Comparison of ENCODE assay signal across 1 cellular context in genomic region chr18:62796216-62796621, GRCh38.
TF ChIP-seq lines count a peak whose summit lies in the region.

No MANE protein-coding gene starts in this region.

TF ChIP-seq in HepG2, 621 proteins besides CTCF, POLR2A, EP300 and RAD21 (continued from another document and continues in another):
- no peak for TF ChIP-seq ZBTB26 (CRISPR knock-in tag; IDR thresholded peaks at IDR 0.05; ENCODE audit: borderline replicate concordance)
- no peak for TF ChIP-seq ZNF296 (CRISPR knock-in tag; conservative IDR thresholded peaks at IDR 0.05)
- TF ChIP-seq PRDM15 (CRISPR knock-in tag; IDR thresholded peaks at IDR 0.05), result peak; percentile 62; the same call in 1 of the 2 replicates
- TF ChIP-seq ZSCAN30 (CRISPR knock-in tag; IDR thresholded peaks at IDR 0.05), result no peak
- no peak for TF ChIP-seq ZNF251 (CRISPR knock-in tag; IDR thresholded peaks at IDR 0.05)
- no peak for TF ChIP-seq LBX2 (CRISPR knock-in tag; IDR thresholded peaks at IDR 0.05; ENCODE audit: borderline replicate concordance)
- peak; percentile 83 for TF ChIP-seq TEAD3 (CRISPR knock-in tag; optimal IDR thresholded peaks at IDR 0.05; ENCODE audit: borderline replicate concordance)
- peak; percentile 86 for TF ChIP-seq SKIL (CRISPR knock-in tag; IDR thresholded peaks at IDR 0.05; ENCODE audit: borderline replicate concordance)
- no peak for TF ChIP-seq AGO1 (IDR thresholded peaks at IDR 0.05; ENCODE audit: low read depth, low read length, poor library complexity, severe bottlenecking)
- TF ChIP-seq ZNF766 (CRISPR knock-in tag; IDR thresholded peaks at IDR 0.05; ENCODE audit: borderline replicate concordance), result no peak
- no peak for TF ChIP-seq MZF1 (CRISPR knock-in tag; IDR thresholded peaks at IDR 0.05; ENCODE audit: borderline replicate concordance)
- TF ChIP-seq GATAD2A (CRISPR knock-in tag; IDR thresholded peaks at IDR 0.05), result peak; percentile 93
- TF ChIP-seq ZNF317 (CRISPR knock-in tag; IDR thresholded peaks at IDR 0.05), result no peak
- peak; percentile 69 for TF ChIP-seq ZNF331 (CRISPR knock-in tag; IDR thresholded peaks at IDR 0.05)
- peak; percentile 43; the same call in 1 of the 2 replicates for TF ChIP-seq IKZF5 (CRISPR knock-in tag; IDR thresholded peaks at IDR 0.05)
- no peak for TF ChIP-seq ZBTB21 (CRISPR knock-in tag; IDR thresholded peaks at IDR 0.05)
- TF ChIP-seq ZNF3 (CRISPR knock-in tag; IDR thresholded peaks at IDR 0.05), result no peak
- peak; percentile 67; the same call in 1 of the 2 replicates for TF ChIP-seq ZNF792 (CRISPR knock-in tag; IDR thresholded peaks at IDR 0.05)
- TF ChIP-seq ZXDC (CRISPR knock-in tag; IDR thresholded peaks at IDR 0.05), result no peak
- no peak for TF ChIP-seq ZNF121 (CRISPR knock-in tag; IDR thresholded peaks at IDR 0.05)
- TF ChIP-seq ZNF572 (CRISPR knock-in tag; IDR thresholded peaks at IDR 0.05), result no peak
- no peak for TF ChIP-seq ISX (CRISPR knock-in tag; conservative IDR thresholded peaks at IDR 0.05)
- TF ChIP-seq ZNF704 (CRISPR knock-in tag; IDR thresholded peaks at IDR 0.05; ENCODE audit: borderline replicate concordance), result no peak
- TF ChIP-seq ATF4 (CRISPR knock-in tag; IDR thresholded peaks at IDR 0.05), result no peak; a peak in 1 of 4 replicates
- TF ChIP-seq ZNF768 (CRISPR knock-in tag; IDR thresholded peaks at IDR 0.05), result no peak
- TF ChIP-seq BRD4 (CRISPR knock-in tag; IDR thresholded peaks at IDR 0.05), result no peak
- peak; percentile 71 for TF ChIP-seq CREM (IDR thresholded peaks at IDR 0.05)
- TF ChIP-seq CREM (CRISPR knock-in tag; IDR thresholded peaks at IDR 0.05), result no peak
- peak; percentile 93 for TF ChIP-seq RARA (CRISPR knock-in tag; IDR thresholded peaks at IDR 0.05)
- peak; percentile 84 for TF ChIP-seq MED1 (CRISPR knock-in tag; IDR thresholded peaks at IDR 0.05)
- peak; percentile 71 for TF ChIP-seq KDM6A (CRISPR knock-in tag; IDR thresholded peaks at IDR 0.05; ENCODE audit: low read depth)
- TF ChIP-seq KLF16 (CRISPR knock-in tag; IDR thresholded peaks at IDR 0.05), result peak in 1 of 2 experiments; percentile 19; a peak in 1 of 4 replicates
- TF ChIP-seq DRAP1 (CRISPR knock-in tag; IDR thresholded peaks at IDR 0.05), result peak; percentile 53; the same call in 1 of the 2 replicates
- TF ChIP-seq SKI (IDR thresholded peaks at IDR 0.05; ENCODE audit: partially characterized antibody), result peak; percentile 94
- TF ChIP-seq SIX1 (CRISPR knock-in tag; IDR thresholded peaks at IDR 0.05; ENCODE audit: borderline replicate concordance), result no peak; the same call in 1 of the 2 replicates
- no peak for TF ChIP-seq NFATC3 (CRISPR knock-in tag; IDR thresholded peaks at IDR 0.05)
- peak; percentile 64 for TF ChIP-seq ZGPAT (CRISPR knock-in tag; IDR thresholded peaks at IDR 0.05)
- 0 out of 2 replicates have a peak, but pooled peaks have one; percentile 50 for TF ChIP-seq ZNF816 (CRISPR knock-in tag; IDR thresholded peaks at IDR 0.05; ENCODE audit: borderline replicate concordance)
- no peak for TF ChIP-seq FOSL1 (CRISPR knock-in tag; IDR thresholded peaks at IDR 0.05; ENCODE audit: borderline replicate concordance)
- TF ChIP-seq PAXIP1 (CRISPR knock-in tag; conservative IDR thresholded peaks at IDR 0.05), result peak; percentile 95
- no peak for TF ChIP-seq RBM22 (optimal IDR thresholded peaks at IDR 0.05; ENCODE audit: low read length)
- TF ChIP-seq PITX1 (CRISPR knock-in tag; IDR thresholded peaks at IDR 0.05), result peak; percentile 35; the same call in 1 of the 2 replicates
- TF ChIP-seq ZNF160 (CRISPR knock-in tag; IDR thresholded peaks at IDR 0.05), result no peak
- TF ChIP-seq RFXANK (CRISPR knock-in tag; IDR thresholded peaks at IDR 0.05), result no peak
- no peak for TF ChIP-seq ZNF205 (CRISPR knock-in tag; IDR thresholded peaks at IDR 0.05)
- no peak for TF ChIP-seq ZNF737 (CRISPR knock-in tag; IDR thresholded peaks at IDR 0.05; ENCODE audit: borderline replicate concordance)
